ENCODE assay signal across 19 cellular contexts in the genomic region with DNA sequence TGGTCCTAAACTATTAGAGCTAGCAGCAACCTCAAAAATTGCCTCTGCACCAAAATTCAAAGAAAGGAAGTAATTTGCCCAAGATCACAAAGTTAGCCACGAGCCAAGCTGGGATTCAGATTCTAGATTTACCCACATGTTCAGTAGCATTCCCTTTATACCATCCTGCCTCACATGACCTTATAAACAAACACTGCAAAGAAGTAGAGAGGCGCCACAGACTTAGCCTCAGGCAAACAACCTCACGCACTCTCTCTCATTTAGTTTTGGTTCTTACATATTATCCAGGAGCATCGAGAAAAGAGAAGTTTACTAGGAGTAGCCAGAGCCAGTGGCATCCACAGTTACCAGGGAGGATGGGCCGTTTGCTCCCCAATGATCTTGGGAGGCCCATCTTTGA.
"Had no signal": no experiment of that assay in that cellular context is flagged by ENCODE, and none has a peak within 500 bp of the region (broad histone marks: within the 10 kb centered on the region; RNA-seq: fewer than 3 reads in every experiment).

No MANE protein-coding gene starts in this region.

- H3K4me3 ChIP-seq: coronary artery, heart right ventricle, left ventricle myocardium inferior, lower lobe of right lung, neural progenitor cell, pancreas, uterus had no signal

- H3K4me2 ChIP-seq: neural progenitor cell had no signal

- H3K9ac ChIP-seq: neural progenitor cell had no signal

- H3K9me3 ChIP-seq: pancreas, uterus had no signal

- FAIRE-seq: endothelial cell of umbilical vein, frontal cortex, pancreas, small intestine had no signal

- H3K27me3 ChIP-seq: heart right ventricle, neural progenitor cell, pancreas, uterus had no signal

- H3K36me3 ChIP-seq: heart right ventricle, left ventricle myocardium inferior, lower lobe of right lung, neural progenitor cell, pancreas, uterus had no signal

- ATAC-seq: natural killer cell had no signal

- H3K27ac ChIP-seq: coronary artery, heart right ventricle, left ventricle myocardium inferior, neural progenitor cell, uterus had no signal

- DNase-seq: effector CD4-positive, alpha-beta T cell; endodermal cell; heart right ventricle; immature natural killer cell; left cardiac atrium; left ventricle myocardium inferior; lower lobe of right lung; natural killer cell; nucleus accumbens; pancreas; right cardiac atrium; small intestine; stimulated activated CD4-positive, alpha-beta T cell treated with anti-CD3 and anti-CD28 coated beads, Interleukin-2, amount 100 ng/mL, for 48 hours; stimulated activated naive CD4-positive, alpha-beta T cell treated with Interleukin-2 at 50 U/mL for 16 hours; uterus had no signal

- H3K4me1 ChIP-seq: heart right ventricle, left ventricle myocardium inferior, neural progenitor cell, uterus had no signal

- H2AFZ ChIP-seq: neural progenitor cell had no signal
